20 cellular contexts compared by ENCODE assay signal in genomic region chr2:235698504-235698903, GRCh38.
"Had no signal": no experiment of that assay in that cellular context is flagged by ENCODE, and none has a peak within 500 bp of the region (broad histone marks: within the 10 kb centered on the region; RNA-seq: fewer than 3 reads in every experiment).

No MANE protein-coding gene starts in this region.

- H3K4me3 ChIP-seq: hepatocyte, lower lobe of right lung, ovary, right atrium auricular region, right lobe of liver, smooth muscle cell, tibial nerve, uterus had no signal

- H3K27me3 Mint-ChIP-seq: progenitor cell of endocrine pancreas, type B pancreatic cell had no signal

- DNase-seq: kidney glomerular epithelial cell; left cardiac atrium; lower lobe of right lung; mammary epithelial cell; mesenchymal stem cell; naive thymus-derived CD8-positive, alpha-beta T cell; ovary; right lobe of liver; stimulated activated CD4-positive, alpha-beta T cell treated with anti-CD3 and anti-CD28 coated beads, Interleukin-2, amount 100 ng/mL, for 24 hours; stimulated activated CD4-positive, alpha-beta T cell treated with anti-CD3 and anti-CD28 coated beads, Interleukin-4, amount 100 ng/mL, for 1 hour; stimulated activated naive CD4-positive, alpha-beta T cell; uterus had no signal

- ATAC-seq: left cardiac atrium; left lobe of liver; lower lobe of right lung; naive thymus-derived CD8-positive, alpha-beta T cell; right lobe of liver had no signal

- H3K4me3 Mint-ChIP-seq: naive thymus-derived CD8-positive, alpha-beta T cell; stimulated activated naive CD8-positive, alpha-beta T cell treated with anti-CD3 and anti-CD28 coated beads, Interleukin-15, Interleukin-2, amounts not matched to agents 100 ng/mL and 50 ng/mL, for 24 hours; type B pancreatic cell had no signal

- H3K27ac ChIP-seq: hepatocyte, lower lobe of right lung, ovary, right atrium auricular region, right lobe of liver, tibial nerve, uterus had no signal

- H3K36me3 Mint-ChIP-seq: naive thymus-derived CD8-positive, alpha-beta T cell had no signal

- H3K27me3 ChIP-seq: hepatocyte, ovary, right atrium auricular region, right lobe of liver, tibial nerve, uterus had no signal

- H3K27ac Mint-ChIP-seq: naive thymus-derived CD8-positive, alpha-beta T cell; stimulated activated naive CD8-positive, alpha-beta T cell treated with anti-CD3 and anti-CD28 coated beads, Interleukin-15, Interleukin-2, amounts not matched to agents 100 ng/mL and 50 ng/mL, for 24 hours; type B pancreatic cell had no signal

- H3K4me1 Mint-ChIP-seq: naive thymus-derived CD8-positive, alpha-beta T cell had no signal

- H3K9me3 Mint-ChIP-seq: naive thymus-derived CD8-positive, alpha-beta T cell; stimulated activated naive CD8-positive, alpha-beta T cell treated with anti-CD3 and anti-CD28 coated beads, Interleukin-15, Interleukin-2, amounts not matched to agents 100 ng/mL and 50 ng/mL, for 24 hours; type B pancreatic cell had no signal
